Comparison of ENCODE assay signal across 1 cellular context in the genomic region with DNA sequence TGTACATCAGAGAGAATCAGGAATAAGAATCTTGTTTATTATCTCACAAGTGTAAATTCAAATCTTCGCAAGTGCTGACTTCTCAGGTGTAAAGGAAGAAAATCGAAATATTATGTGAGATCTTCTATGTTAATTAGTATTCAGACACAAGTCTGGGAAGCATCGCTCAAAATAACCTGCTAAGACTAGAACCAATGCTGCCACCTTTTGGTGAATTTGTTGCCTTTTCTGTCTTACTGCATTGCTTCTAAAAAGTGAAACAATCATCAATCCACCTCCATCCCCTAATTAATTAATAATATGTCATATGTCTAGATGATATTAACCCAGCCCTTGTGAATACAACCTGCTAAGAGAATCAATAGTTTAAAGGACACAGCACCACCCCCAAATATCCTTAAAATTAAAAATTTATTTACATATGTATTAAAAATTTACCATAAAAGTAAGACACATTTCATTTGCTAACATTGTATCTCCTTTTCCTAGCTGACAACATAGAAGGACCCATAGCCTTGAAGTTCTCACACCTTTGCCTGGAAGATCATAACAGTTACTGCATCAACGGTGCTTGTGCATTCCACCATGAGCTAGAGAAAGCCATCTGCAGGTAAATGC.
TF ChIP-seq lines count a peak whose summit lies in the region.

No MANE protein-coding gene starts in this region.

TF ChIP-seq in H1, 55 proteins besides CTCF, POLR2A, EP300 and RAD21:
- no peak for TF ChIP-seq PHF8 (conservative IDR thresholded peaks at IDR 0.05; ENCODE audit: low read depth, low read length)
- no peak for TF ChIP-seq SP2 (IDR thresholded peaks at IDR 0.05; ENCODE audit: low read length)
- no peak for TF ChIP-seq KDM5A (IDR thresholded peaks at IDR 0.05; ENCODE audit: low read length)
